8 cellular contexts compared by ENCODE assay signal in genomic region chr4:2262145-2262943, GRCh38. TPM values are rescaled to one million over a fixed set of nuclear protein-coding genes. Genes with fewer than 3 reads are reported as not detected.
DNase-seq lines count a peak whose midpoint lies in the region; ATAC-seq and TF ChIP-seq lines count a peak whose summit lies in the region.

No MANE protein-coding gene starts in this region.

- no peaks in the 10 kb centered on the region for H3K36me3 ChIP-seq in right atrium auricular region
- peaks cover 0 to 4% of the 10 kb centered on the region in 2 donors for H3K36me3 ChIP-seq in prostate gland
- H3K36me3 ChIP-seq in urinary bladder (ENCODE audit: insufficient read depth), result no peaks in the 10 kb centered on the region

- peak; percentile 87 for TF ChIP-seq POLR2A in prostate gland (IDR thresholded peaks at IDR 0.05)

- H3K27ac ChIP-seq in right atrium auricular region (peak overlapping the region; percentile 95 to 98), prostate gland (peak overlapping the region; percentile 91 to 93), urinary bladder (ENCODE audit: low read depth) (peak overlapping the region; percentile 90)

- peaks cover 0 to 71% of the 10 kb centered on the region in 2 donors for H3K4me1 ChIP-seq in right atrium auricular region
- H3K4me1 ChIP-seq in prostate gland (replicated peaks), result peaks cover 33% of the 10 kb centered on the region
- H3K4me1 ChIP-seq in urinary bladder (ENCODE audit: insufficient read depth), result no peaks in the 10 kb centered on the region

- ATAC-seq in GM18502 (IDR thresholded peaks at IDR 0.05; ENCODE audit: poor library complexity, unreplicated experiment), result peak; percentile 93
- peak; percentile 87 for ATAC-seq in HG02943 (IDR thresholded peaks at IDR 0.05; ENCODE audit: low read depth, unreplicated experiment)

- no peaks in the 10 kb centered on the region for H3K27me3 ChIP-seq in right atrium auricular region
- no peaks in the 10 kb centered on the region for H3K27me3 ChIP-seq in prostate gland (replicated peaks; ENCODE audit: insufficient read depth)

- TF ChIP-seq CTCF in right atrium auricular region (IDR thresholded peaks at IDR 0.05), result no peak
- TF ChIP-seq CTCF in prostate gland (IDR thresholded peaks at IDR 0.05), result peak in 2 of 4 experiments; percentile 23 to 45

- DNase-seq in NCI-H187 (lab: John Stamatoyannopoulos, UW), result peak; percentile 98 to 100
- peak; percentile 93 to 100 (median 97) for DNase-seq in T-helper 2 cell
- peak; percentile 80 to 100 (median 99) for DNase-seq in anterior cingulate cortex (lab: John Stamatoyannopoulos, UW)
- peak; percentile 100 for DNase-seq in right atrium auricular region (ENCODE audit: low spot score)
- DNase-seq in prostate gland (ENCODE audit: low spot score), result peak; percentile 100

- intact Hi-C loops in prostate gland (cut with DNase I), result loop anchor here (10.0 kb wide), 3 partner anchors 152 to 672 kb away; partner anchors contain the start of genes CFAP99, FAM193A and ZFYVE28

- under 1% methylated on average over 55 of the region's 98 CpGs for WGBS in prostate gland
- WGBS in urinary bladder, result under 1% methylated on average over 98 of the region's 98 CpGs

- H3K4me3 ChIP-seq in right atrium auricular region, result peak overlapping the region; percentile 57 to 81
- peak overlapping the region; percentile 61 to 88 for H3K4me3 ChIP-seq in prostate gland
- peak overlapping the region; percentile 91 for H3K4me3 ChIP-seq in urinary bladder (ENCODE audit: low read depth, low read length)

- H3K9me3 ChIP-seq in right atrium auricular region (no peaks in the 10 kb centered on the region), prostate gland (no peaks in the 10 kb centered on the region)

RNA-seq across cellular contexts. Expression of gene MXD4, which starts 0.4 kb away (rescaled TPM):
- total RNA-seq in right atrium auricular region (10 to 100 TPM; 33.4 to 34.9 TPM), prostate gland (10 to 100 TPM; 63.4 to 81.1 TPM), urinary bladder (27.3 TPM)
- 55.2 TPM for polyA plus RNA-seq in urinary bladder

RNA-seq across cellular contexts. Expression of gene HAUS3, which starts 20.4 kb away (rescaled TPM):
- total RNA-seq in right atrium auricular region, result 1 to 10 TPM; 3.7 to 4.1 TPM
- total RNA-seq in prostate gland, result 10 to 100 TPM; 21.1 to 24.2 TPM
- total RNA-seq in urinary bladder, result 26.6 TPM
- polyA plus RNA-seq in urinary bladder, result 8.1 TPM

RNA-seq across cellular contexts. Expression of gene POLN, which starts 20.4 kb away (rescaled TPM):
- total RNA-seq in right atrium auricular region (1 to 10 TPM; 1.3 to 2.8 TPM), prostate gland (10 to 100 TPM in 1 of 2 donors, 1 to 10 TPM in 1; 3.8 to 15.2 TPM), urinary bladder (3.1 TPM)
- polyA plus RNA-seq in urinary bladder, result 1.0 TPM

Comparison
In these comparisons a context has a peak if more than half of its experiments do, and no peak if none do; other contexts are left out.
1. Peak in every context shown above with its lines: DNase-seq, ATAC-seq, H3K4me3 ChIP-seq and H3K27ac ChIP-seq.